8 cellular contexts compared by ENCODE assay signal in the genomic region with DNA sequence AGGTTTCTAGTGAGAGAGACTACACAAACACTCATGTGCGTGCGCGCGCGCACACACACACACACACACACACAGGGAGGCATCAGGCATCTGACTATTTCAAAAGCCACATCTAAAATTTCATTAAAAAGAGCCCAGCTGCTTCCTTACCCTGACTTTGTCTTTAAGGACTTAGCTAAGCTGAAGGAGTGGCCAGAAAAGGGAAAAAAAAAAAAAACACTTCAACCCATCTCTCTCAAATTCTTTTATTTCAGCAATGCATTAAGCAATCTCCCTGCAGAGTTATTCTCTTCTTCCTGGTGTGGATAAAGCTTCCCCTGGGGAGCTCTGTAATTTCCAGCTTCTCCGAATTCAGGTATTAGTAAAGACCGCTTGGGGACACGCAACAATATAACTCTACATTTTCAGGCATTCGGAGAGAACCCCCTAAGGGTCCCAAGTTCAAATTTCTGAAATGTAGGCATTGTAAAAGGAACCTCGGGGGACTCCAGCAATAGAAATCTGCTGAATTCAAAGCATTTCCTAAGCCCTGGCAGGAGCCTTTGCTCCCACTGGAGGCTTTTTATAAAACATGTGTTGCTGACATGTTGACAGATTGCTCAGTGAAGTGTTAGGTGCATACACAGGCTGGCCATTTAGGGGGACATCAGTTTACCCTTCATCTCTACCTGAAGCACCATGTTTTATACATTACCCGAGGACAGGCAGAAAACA.
DNase-seq lines count a peak whose midpoint lies in the region; ATAC-seq and TF ChIP-seq lines count a peak whose summit lies in the region.
"Had no signal": no experiment of that assay in that cellular context is flagged by ENCODE, and none has a peak within 500 bp of the region (broad histone marks: within the 10 kb centered on the region; RNA-seq: fewer than 3 reads in every experiment).

No MANE protein-coding gene starts in this region.

- H3K36me3 ChIP-seq in heart left ventricle (no peaks in the 10 kb centered on the region), skeletal muscle tissue (ENCODE audit: control insufficient read depth in 3 of 3, insufficient read depth in 3 of 3, low read length in 3 of 3) (no peaks in the 10 kb centered on the region)

- no peak for DNase-seq in HEK293T (ENCODE audit: extremely low spot score)
- peak in 3 of 5 donors; percentile 21 to 65 (median 32) for DNase-seq in heart left ventricle
- no peak for DNase-seq in mesenteric fat pad (ENCODE audit: low spot score)
- DNase-seq in CD1c-positive myeloid dendritic cell (ENCODE audit: extremely low spot score): no peak
- no peak for DNase-seq in activated T-cell treated with anti-CD3 and anti-CD28 coated beads, Interleukin-2, amount 50 U/mL, for 1 hour
- DNase-seq: GF-D8 had no signal

- POLR2A ChIA-PET in HEK293T (lab: Yijun Ruan, JAX): no interaction called here

- H3K4me3 ChIP-seq in heart left ventricle: peak overlapping the region in 9 of 12 donors; percentile 3 to 38 (median 30)
- H3K4me3 ChIP-seq in skeletal muscle tissue (ENCODE audit: low read length in 3 of 3): peak overlapping the region in 1 of 3 donors; percentile 14

- no peak overlapping the region for H3K9ac ChIP-seq in skeletal muscle tissue (ENCODE audit: low read depth in 1 of 3, low read length in 3 of 3)

- no peaks in the 10 kb centered on the region for H3K9me3 ChIP-seq in heart left ventricle
- no peaks in the 10 kb centered on the region for H3K9me3 ChIP-seq in skeletal muscle tissue (ENCODE audit: control insufficient read depth in 3 of 3, low read length in 3 of 3)

- TF ChIP-seq CTCF in heart left ventricle (IDR thresholded peaks at IDR 0.05): no peak

- 30 to 36% (median 33%) methylated on average over 11 of the region's 11 CpGs for WGBS in heart left ventricle, 4 donors

- ATAC-seq in SK-N-SH treated with all-trans-retinoic acid at 6 μM for 48 hours: peak; percentile 6; the same call in 2 of the 3 replicates
- peak; percentile 86 to 90 (median 88) for ATAC-seq in heart left ventricle

- intact Hi-C loops in heart left ventricle (cut with DNase I): loop anchor here in 7 of 10 donors (2.0 to 10.0 kb wide), 8 partner anchors 48 to 123 kb away; partner anchors contain the start of gene ZNF521 (in 1 of the 7)

- CTCF ChIA-PET in HEK293T (lab: Yijun Ruan, JAX): interaction anchor here (0.7 to 0.8 kb wide), 3 partner anchors 35 to 142 kb away, joined by 3 to 5 read pairs (median 3); no protein-coding TSS in a partner anchor

- H3K27ac ChIP-seq in heart left ventricle (peak overlapping the region; percentile 56 to 88 (median 70)), skeletal muscle tissue (ENCODE audit: low read depth, low read length) (peak overlapping the region; percentile 14)

- no peak for TF ChIP-seq POLR2A in heart left ventricle (IDR thresholded peaks at IDR 0.05)

- H3K4me1 ChIP-seq in heart left ventricle (peaks cover 0 to 71% (median 49%) of the 10 kb centered on the region in 12 donors), skeletal muscle tissue (ENCODE audit: control insufficient read depth in 3 of 3, insufficient read depth in 3 of 3, low read length in 3 of 3) (peaks cover 0 to 29% (median 22%) of the 10 kb centered on the region in 3 donors)

- H3K27me3 ChIP-seq in heart left ventricle: no peaks in the 10 kb centered on the region
- no peaks in the 10 kb centered on the region for H3K27me3 ChIP-seq in skeletal muscle tissue (ENCODE audit: control insufficient read depth in 3 of 3, insufficient read depth in 3 of 3, low read length in 3 of 3)

TF ChIP-seq in HEK293T, 16 proteins besides CTCF, POLR2A, EP300 and RAD21:
- TF ChIP-seq ZNF384 (IDR thresholded peaks at IDR 0.05) (no peak), ELF4 (IDR thresholded peaks at IDR 0.05) (no peak), SP1 (IDR thresholded peaks at IDR 0.05) (no peak), CTBP1 (IDR thresholded peaks at IDR 0.05; ENCODE audit: borderline replicate concordance) (no peak), HDGF (IDR thresholded peaks at IDR 0.05; ENCODE audit: borderline replicate concordance) (no peak)
- TF ChIP-seq, protein P1, sequence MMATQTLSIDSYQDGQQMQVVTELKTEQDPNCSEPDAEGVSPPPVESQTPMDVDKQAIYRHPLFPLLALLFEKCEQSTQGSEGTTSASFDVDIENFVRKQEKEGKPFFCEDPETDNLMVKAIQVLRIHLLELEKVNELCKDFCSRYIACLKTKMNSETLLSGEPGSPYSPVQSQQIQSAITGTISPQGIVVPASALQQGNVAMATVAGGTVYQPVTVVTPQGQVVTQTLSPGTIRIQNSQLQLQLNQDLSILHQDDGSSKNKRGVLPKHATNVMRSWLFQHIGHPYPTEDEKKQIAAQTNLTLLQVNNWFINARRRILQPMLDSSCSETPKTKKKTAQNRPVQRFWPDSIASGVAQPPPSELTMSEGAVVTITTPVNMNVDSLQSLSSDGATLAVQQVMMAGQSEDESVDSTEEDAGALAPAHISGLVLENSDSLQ (IDR thresholded peaks at IDR 0.05): peak; percentile 54; the same call in 1 of the 2 replicates

TF ChIP-seq in SK-N-SH treated with all-trans-retinoic acid at 6 μM for 48 hours, 23 proteins besides CTCF, POLR2A, EP300 and RAD21:
- no peak for TF ChIP-seq ZFP3 (CRISPR knock-in tag; IDR thresholded peaks at IDR 0.05)
- no peak for TF ChIP-seq TSHZ2 (CRISPR knock-in tag; IDR thresholded peaks at IDR 0.05)
- TF ChIP-seq ARNTL (CRISPR knock-in tag; IDR thresholded peaks at IDR 0.05; ENCODE audit: borderline replicate concordance, low read depth): no peak
- TF ChIP-seq ZNF8 (CRISPR knock-in tag; IDR thresholded peaks at IDR 0.05): no peak
- TF ChIP-seq POU6F1 (CRISPR knock-in tag; IDR thresholded peaks at IDR 0.05; ENCODE audit: borderline replicate concordance, low read depth): no peak
- no peak for TF ChIP-seq OSR1 (CRISPR knock-in tag; IDR thresholded peaks at IDR 0.05)
- no peak for TF ChIP-seq ZC3H10 (CRISPR knock-in tag; IDR thresholded peaks at IDR 0.05)

Comparison
In these comparisons a context has a peak if more than half of its experiments do, and no peak if none do; other contexts are left out.
1. DNase-seq: peak in heart left ventricle (3 of 5); none in HEK293T (single experiment), mesenteric fat pad (single experiment), CD1c-positive myeloid dendritic cell (single experiment) and activated T-cell treated with anti-CD3 and anti-CD28 coated beads, Interleukin-2, amount 50 U/mL, for 1 hour (single experiment).